8 cellular contexts compared by ENCODE assay signal in the genomic region with DNA sequence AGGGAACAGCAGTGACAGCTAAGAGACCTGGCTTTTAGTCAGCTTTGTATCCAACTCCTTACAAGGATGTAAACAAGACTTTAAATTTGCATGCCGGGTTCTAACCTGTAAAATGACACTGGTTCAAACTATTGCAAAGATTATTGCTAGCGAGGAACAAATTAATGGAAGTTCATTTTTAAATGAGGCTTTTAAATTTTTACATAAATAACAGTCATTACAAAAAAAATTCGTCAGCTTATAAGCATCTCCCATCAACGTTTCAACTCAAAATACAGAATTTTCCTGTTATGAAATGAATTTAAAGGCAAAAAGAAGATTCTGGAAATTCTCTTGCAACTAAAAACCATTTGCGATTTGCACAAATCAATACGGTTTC. TPM values are rescaled to one million over a fixed set of nuclear protein-coding genes. Genes with fewer than 3 reads are reported as not detected.
DNase-seq lines count a peak whose midpoint lies in the region; ATAC-seq, FAIRE-seq and TF ChIP-seq lines count a peak whose summit lies in the region.

No MANE protein-coding gene starts in this region.

- H3K4me3 ChIP-seq in DND-41 (ENCODE audit: low read depth in 1 of 2, low read length in 2 of 2) (peak overlapping the region; percentile 60 to 90; a peak in 3 of 4 replicates), PC-3 (ENCODE audit: low read length) (peak overlapping the region; percentile 82), epithelial cell of esophagus (ENCODE audit: low read length) (peak overlapping the region; percentile 81), parathyroid adenoma (ENCODE audit: low read depth, low read length) (no peak overlapping the region)

- ATAC-seq in DND-41 (ENCODE audit: insufficient read depth, low read depth) (no peak), PC-3 (no peak), HG03045 (IDR thresholded peaks at IDR 0.05; ENCODE audit: unreplicated experiment) (no peak)
- ATAC-seq in activated CD4-positive, CD25-positive, alpha-beta regulatory T cell treated with anti-CD3 and anti-CD28 coated beads, Interleukin-2, amount 50 U/mL, for 24 hours, result no peak

- no peaks in the 10 kb centered on the region for H3K27me3 ChIP-seq in DND-41 (ENCODE audit: insufficient read depth, low read length, poor library complexity)
- H3K27me3 ChIP-seq in PC-3 (ENCODE audit: low read length), result no peaks in the 10 kb centered on the region
- H3K27me3 ChIP-seq in parathyroid adenoma (ENCODE audit: control insufficient read depth, insufficient read depth, low read length), result no peaks in the 10 kb centered on the region

- peaks cover 22% of the 10 kb centered on the region for H3K79me2 ChIP-seq in DND-41 (ENCODE audit: insufficient read depth, low read length)
- H3K79me2 ChIP-seq in PC-3 (ENCODE audit: low read length), result peaks cover 42% of the 10 kb centered on the region
- H3K79me2 ChIP-seq in parathyroid adenoma, result no peaks in the 10 kb centered on the region

- intact Hi-C loops in PC-3 (cut with micrococcal nuclease), result loop anchor here (1.0 to 5.0 kb wide), 5 partner anchors 49 to 492 kb away; partner anchors contain the start of genes CACNA1S and DDX59

- no peaks in the 10 kb centered on the region for H3K9me2 ChIP-seq in PC-3 (replicated peaks; ENCODE audit: low read length)

- H3K4me1 ChIP-seq in DND-41 (ENCODE audit: insufficient read depth, low read length) (peaks cover 65% of the 10 kb centered on the region), PC-3 (ENCODE audit: insufficient read depth, low read length) (peaks cover 9% of the 10 kb centered on the region), parathyroid adenoma (no peaks in the 10 kb centered on the region)

- POLR2A ChIA-PET in PC-3 (lab: Charles Lee; ENCODE audit: unreplicated experiment), result interaction anchor here (0.5 to 1.0 kb wide), 2 partner anchors 259 to 277 kb away, joined by 4 to 14 read pairs; no protein-coding TSS in a partner anchor

- no TSS peak for BruUV-seq in PC-3 (replicated peaks; lab: Mats Ljungman, UMichigan)

- H4K20me1 ChIP-seq in DND-41 (ENCODE audit: insufficient read depth, low read length), result no peaks in the 10 kb centered on the region
- no peaks in the 10 kb centered on the region for H4K20me1 ChIP-seq in PC-3 (ENCODE audit: low read length)

- H3K9ac ChIP-seq in DND-41 (ENCODE audit: low read depth, low read length) (peak overlapping the region; percentile 84), PC-3 (ENCODE audit: low read length) (peak overlapping the region; percentile 88), parathyroid adenoma (no peak overlapping the region)

- H3K36me3 ChIP-seq in DND-41 (ENCODE audit: insufficient read depth, low read length) (peaks cover 33% of the 10 kb centered on the region), PC-3 (ENCODE audit: low read depth, low read length) (peaks cover 29% of the 10 kb centered on the region), parathyroid adenoma (ENCODE audit: control insufficient read depth, insufficient read depth, low read length) (no peaks in the 10 kb centered on the region)

- H3K9me3 ChIP-seq in DND-41 (ENCODE audit: insufficient read depth, low read length, severe bottlenecking), result no peaks in the 10 kb centered on the region
- H3K9me3 ChIP-seq in PC-3 (ENCODE audit: low read length), result no peaks in the 10 kb centered on the region
- H3K9me3 ChIP-seq in parathyroid adenoma (ENCODE audit: control insufficient read depth, low read length), result no peaks in the 10 kb centered on the region

- DNase-seq in DND-41 (no peak), PC-3 (peak; percentile 28), epithelial cell of esophagus (ENCODE audit: low read depth) (no peak), HTR-8/SVneo (ENCODE audit: insufficient read length, low spot score) (no peak), NCI-H774 (lab: John Stamatoyannopoulos, UW) (no peak)

- H2AFZ ChIP-seq in DND-41 (ENCODE audit: low read depth, low read length) (peak overlapping the region; percentile 97), PC-3 (ENCODE audit: low read length) (peak overlapping the region; percentile 86), parathyroid adenoma (peak overlapping the region; percentile 93)

- peak overlapping the region; percentile 94 for H3K27ac ChIP-seq in DND-41 (ENCODE audit: low read length)
- peak overlapping the region; percentile 74 for H3K27ac ChIP-seq in PC-3 (ENCODE audit: low read length)
- H3K27ac ChIP-seq in parathyroid adenoma, result no peak overlapping the region

- H3K4me2 ChIP-seq in DND-41 (ENCODE audit: insufficient read depth, low read length), result peak overlapping the region; percentile 86
- H3K4me2 ChIP-seq in PC-3 (ENCODE audit: low read length), result peak overlapping the region; percentile 85
- H3K4me2 ChIP-seq in parathyroid adenoma (ENCODE audit: low read length), result peak overlapping the region; percentile 57

- no peak for FAIRE-seq in HTR-8/SVneo (lab: Jason Lieb, UNC)

- no peaks in the 10 kb centered on the region for H3F3A ChIP-seq in PC-3 (ENCODE audit: low read length, unreplicated experiment)

- CTCF ChIA-PET in PC-3 (lab: Charles Lee), result interaction anchor here (1.0 kb wide), 1 partner anchor 61 kb away, joined by 3 read pairs; no protein-coding TSS in a partner anchor

- TF ChIP-seq CTCF in DND-41 (IDR thresholded peaks at IDR 0.05; ENCODE audit: borderline replicate concordance, extremely low read depth, low read length, poor library complexity, severe bottlenecking) (no peak), PC-3 (conservative IDR thresholded peaks at IDR 0.05; ENCODE audit: low read depth, low read length) (no peak), epithelial cell of esophagus (IDR thresholded peaks at IDR 0.05; ENCODE audit: insufficient read depth, low read depth, low read length, missing control alignments) (no peak), parathyroid adenoma (IDR thresholded peaks at IDR 0.05) (no peak)

RNA-seq across cellular contexts. Expression of gene KIF14, which starts 0.7 kb away (rescaled TPM):
- total RNA-seq in PC-3 (2014; rRNA removed), result 23.6 and 23.7 TPM in 2 replicates

RNA-seq across cellular contexts. Expression of gene DDX59, which starts 49.8 kb away (rescaled TPM):
- total RNA-seq in PC-3 (2014; rRNA removed), result 24.6 and 29.4 TPM in 2 replicates
